19 cellular contexts compared by ENCODE assay signal in the genomic region with DNA sequence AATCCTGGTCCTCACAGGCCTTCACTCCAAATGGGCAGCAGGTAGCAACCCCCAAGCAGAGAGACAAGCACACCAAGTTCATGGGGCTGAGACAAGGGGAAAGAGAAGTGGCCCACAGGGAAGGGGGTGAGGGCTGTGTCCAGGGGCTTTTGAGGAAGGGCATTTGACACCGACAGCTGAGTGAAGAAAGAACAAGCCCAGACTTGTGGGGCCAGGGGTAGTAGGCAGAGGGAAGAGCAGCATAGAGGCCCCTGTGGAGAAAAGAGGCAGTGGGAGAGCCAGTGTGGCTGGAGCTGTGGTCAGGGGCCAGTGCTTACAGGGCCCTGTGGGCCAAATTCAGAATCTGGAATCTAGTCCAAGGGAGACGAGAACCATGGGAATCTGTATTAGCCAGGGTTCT.
"Had no signal": no experiment of that assay in that cellular context is flagged by ENCODE, and none has a peak within 500 bp of the region (broad histone marks: within the 10 kb centered on the region; RNA-seq: fewer than 3 reads in every experiment).

No MANE protein-coding gene starts in this region.

- H3K4me1 Mint-ChIP-seq: activated naive CD8-positive, alpha-beta T cell treated with anti-CD3 and anti-CD28 coated beads, Interleukin-2, amount 10 ng/mL, durations not matched to agents 7 days and 5 days; naive B cell; stimulated activated memory B cell treated with anti-CD40 and anti-IgM and Interleukin-4, amounts not matched to agents 10 μg/mL and 1 μg/mL and 100 μg/mL, for 72 hours had no signal

- H3K27ac ChIP-seq: epithelial cell of prostate, gastroesophageal sphincter, thoracic aorta, upper lobe of right lung had no signal

- H3K4me1 ChIP-seq: gastroesophageal sphincter, upper lobe of right lung had no signal

- H3K4me3 ChIP-seq: gastroesophageal sphincter, thoracic aorta, upper lobe of right lung had no signal

- DNase-seq: activated CD4-positive, alpha-beta memory T cell treated with anti-CD3 and anti-CD28 coated beads for 36 hours; activated CD4-positive, alpha-beta T cell treated with anti-CD3 and anti-CD28 coated beads for 48 hours; activated CD4-positive, CD25-positive, alpha-beta regulatory T cell; activated naive CD4-positive, alpha-beta T cell treated with Interleukin-2 at 50 U/mL for 16 hours; activated naive CD8-positive, alpha-beta T cell treated with anti-CD3 and anti-CD28 coated beads, Interleukin-2, amount 10 ng/mL, durations not matched to agents 7 days and 5 days; activated T-cell treated with anti-CD3 and anti-CD28 coated beads, Interleukin-2, amount 50 U/mL, for 48 hours; amniotic stem cell; mesenchymal stem cell; naive B cell; small intestine; stimulated activated CD4-positive, alpha-beta T cell treated with anti-CD3 and anti-CD28 coated beads, Interleukin-2, amount 100 ng/mL, for 24 hours; T-helper 1 cell; upper lobe of right lung had no signal

- H3K36me3 Mint-ChIP-seq: activated CD4-positive, alpha-beta memory T cell treated with anti-CD3 and anti-CD28 coated beads for 36 hours; activated naive CD8-positive, alpha-beta T cell treated with anti-CD3 and anti-CD28 coated beads, Interleukin-2, amount 10 ng/mL, durations not matched to agents 7 days and 5 days; naive B cell; stimulated activated memory B cell treated with anti-CD40 and anti-IgM and Interleukin-4, amounts not matched to agents 10 μg/mL and 1 μg/mL and 100 μg/mL, for 72 hours had no signal

- H3K9me3 ChIP-seq: gastroesophageal sphincter, thoracic aorta, upper lobe of right lung had no signal

- H3K9me3 Mint-ChIP-seq: activated CD4-positive, alpha-beta memory T cell treated with anti-CD3 and anti-CD28 coated beads for 36 hours; activated naive CD8-positive, alpha-beta T cell treated with anti-CD3 and anti-CD28 coated beads, Interleukin-2, amount 10 ng/mL, durations not matched to agents 7 days and 5 days; neural crest cell; stimulated activated memory B cell treated with anti-CD40 and anti-IgM and Interleukin-4, amounts not matched to agents 10 μg/mL and 1 μg/mL and 100 μg/mL, for 72 hours had no signal

- H3K4me3 Mint-ChIP-seq: activated CD4-positive, alpha-beta memory T cell treated with anti-CD3 and anti-CD28 coated beads for 36 hours; activated naive CD8-positive, alpha-beta T cell treated with anti-CD3 and anti-CD28 coated beads, Interleukin-2, amount 10 ng/mL, durations not matched to agents 7 days and 5 days; neural crest cell; stimulated activated memory B cell treated with anti-CD40 and anti-IgM and Interleukin-4, amounts not matched to agents 10 μg/mL and 1 μg/mL and 100 μg/mL, for 72 hours had no signal

- H3K36me3 ChIP-seq: gastroesophageal sphincter, thoracic aorta, upper lobe of right lung had no signal

- H3K27ac Mint-ChIP-seq: activated CD4-positive, alpha-beta memory T cell treated with anti-CD3 and anti-CD28 coated beads for 36 hours; activated naive CD8-positive, alpha-beta T cell treated with anti-CD3 and anti-CD28 coated beads, Interleukin-2, amount 10 ng/mL, durations not matched to agents 7 days and 5 days; stimulated activated memory B cell treated with anti-CD40 and anti-IgM and Interleukin-4, amounts not matched to agents 10 μg/mL and 1 μg/mL and 100 μg/mL, for 72 hours had no signal

- ATAC-seq: gastroesophageal sphincter; sciatic nerve; stimulated activated memory B cell treated with anti-CD40 and anti-IgM and Interleukin-4, amounts not matched to agents 10 μg/mL and 1 μg/mL and 100 μg/mL, for 72 hours; upper lobe of right lung had no signal
